Comparison of ENCODE assay signal across 15 cellular contexts in the genomic region with DNA sequence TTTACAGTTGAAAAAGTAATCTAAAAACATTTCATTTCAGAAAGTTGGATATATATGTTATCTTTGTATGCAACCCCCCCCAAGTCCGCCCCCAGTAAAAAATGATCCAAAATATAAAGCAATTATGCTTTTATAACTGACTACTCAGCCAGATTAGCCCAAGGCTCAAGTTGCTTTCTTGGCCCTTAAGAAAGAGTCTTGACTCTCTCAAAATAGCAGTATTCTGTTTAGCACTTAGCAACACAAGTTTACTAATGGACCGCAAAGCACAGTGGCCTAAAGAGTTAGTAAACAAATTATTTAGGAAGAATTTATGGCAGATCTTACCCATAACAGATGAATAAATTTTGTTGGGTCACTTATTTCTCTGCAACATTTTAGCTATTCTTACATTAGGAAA.
A peak's percentile ranks its signal among the peaks of the same experiment; 100 is the strongest.
DNase-seq lines count a peak whose midpoint lies in the region; ATAC-seq, FAIRE-seq and TF ChIP-seq lines count a peak whose summit lies in the region.
"Had no signal": no experiment of that assay in that cellular context is flagged by ENCODE, and none has a peak within 500 bp of the region (broad histone marks: within the 10 kb centered on the region; RNA-seq: fewer than 3 reads in every experiment).

No MANE protein-coding gene starts in this region.

- H3K27me3 ChIP-seq in CD4-positive, alpha-beta T cell (ENCODE audit: control insufficient read depth, insufficient read depth, low read length) = no peaks in the 10 kb centered on the region
- H3K27me3 ChIP-seq in small intestine (ENCODE audit: control insufficient read depth in 2 of 2, insufficient read depth in 2 of 2, low read length in 2 of 2) (no peaks in the 10 kb centered on the region), body of pancreas (no peaks in the 10 kb centered on the region)

- peaks cover 30% of the 10 kb centered on the region for H3K4me1 Mint-ChIP-seq in activated T-cell treated with anti-CD3 and anti-CD28 coated beads, Interleukin-2, amount 50 U/mL, for 72 hours (ENCODE audit: low read depth)
- peaks cover 33% of the 10 kb centered on the region for H3K4me1 Mint-ChIP-seq in activated T-cell treated with anti-CD3 and anti-CD28 coated beads, Interleukin-2, amount 50 U/mL, for 4 hours (ENCODE audit: low read depth)
- H3K4me1 Mint-ChIP-seq in CD4-positive, alpha-beta T cell (ENCODE audit: low read depth) = peaks cover 43% of the 10 kb centered on the region

- peaks cover 5 to 30% of the 10 kb centered on the region in 2 donors for H3K36me3 Mint-ChIP-seq in activated T-cell treated with anti-CD3 and anti-CD28 coated beads, Interleukin-2, amount 50 U/mL, for 72 hours (ENCODE audit: insufficient read depth in 2 of 2)
- H3K36me3 Mint-ChIP-seq in activated T-cell treated with anti-CD3 and anti-CD28 coated beads, Interleukin-2, amount 50 U/mL, for 4 hours (ENCODE audit: insufficient read depth) = peaks cover 33% of the 10 kb centered on the region
- H3K36me3 Mint-ChIP-seq in CD4-positive, alpha-beta T cell (ENCODE audit: low read depth) = peaks cover 87% of the 10 kb centered on the region

- no peak for TF ChIP-seq CTCF in CD4-positive, alpha-beta T cell (IDR thresholded peaks at IDR 0.05)
- TF ChIP-seq CTCF in OCI-LY7 (conservative IDR thresholded peaks at IDR 0.05; ENCODE audit: low read length) (no peak), body of pancreas (IDR thresholded peaks at IDR 0.05) (no peak)

- no peak overlapping the region for H3K4me3 Mint-ChIP-seq in activated T-cell treated with anti-CD3 and anti-CD28 coated beads, Interleukin-2, amount 50 U/mL, for 72 hours
- H3K4me3 Mint-ChIP-seq in activated T-cell treated with anti-CD3 and anti-CD28 coated beads, Interleukin-2, amount 50 U/mL, for 4 hours = no peak overlapping the region
- no peak overlapping the region for H3K4me3 Mint-ChIP-seq in CD4-positive, alpha-beta T cell
- H3K4me3 Mint-ChIP-seq: CD14-positive monocyte, HFFc6 had no signal

- H3K36me3 ChIP-seq in OCI-LY7 (ENCODE audit: insufficient read depth, low read length) = peaks cover 92% of the 10 kb centered on the region
- peaks cover 4 to 18% of the 10 kb centered on the region in 2 donors for H3K36me3 ChIP-seq in small intestine (ENCODE audit: control insufficient read depth in 2 of 2, insufficient read depth in 2 of 2, low read length in 2 of 2)
- peaks cover 4 to 9% of the 10 kb centered on the region in 2 donors for H3K36me3 ChIP-seq in body of pancreas (replicated peaks in 1 of 2; ENCODE audit: insufficient read depth in 1 of 2, low read depth in 2 of 2)

- peak overlapping the region; percentile 70 for H3K4me2 ChIP-seq in OCI-LY7 (ENCODE audit: low read length)

- no peak for TF ChIP-seq POLR2A in body of pancreas (IDR thresholded peaks at IDR 0.05)

- 81 to 93% (median 90%) methylated on average over 2 of the region's 2 CpGs for whole genome bisulfite sequencing in small intestine, 3 donors
- WGBS in body of pancreas, 2 donors = 93% methylated on average over 2 of the region's 2 CpGs

- H3K9me3 ChIP-seq in CD4-positive, alpha-beta T cell (ENCODE audit: control insufficient read depth, low read length) = no peaks in the 10 kb centered on the region
- H3K9me3 ChIP-seq in OCI-LY7 (ENCODE audit: low read length) (no peaks in the 10 kb centered on the region), small intestine (ENCODE audit: control insufficient read depth, low read depth) (no peaks in the 10 kb centered on the region), body of pancreas (no peaks in the 10 kb centered on the region)

- no peak overlapping the region for H3K27ac ChIP-seq in CD4-positive, alpha-beta T cell (ENCODE audit: low read depth, low read length)
- peak overlapping the region; percentile 95 for H3K27ac ChIP-seq in OCI-LY7 (ENCODE audit: low read depth, low read length, poor library complexity, severe bottlenecking)
- no peak overlapping the region for H3K27ac ChIP-seq in small intestine (ENCODE audit: low read depth in 1 of 2, low read length in 1 of 2)
- H3K27ac ChIP-seq in body of pancreas = no peak overlapping the region

- FAIRE-seq in small intestine (lab: Jason Lieb, UNC) = peak; percentile 19
- FAIRE-seq: GM12892, GM19239, K562 had no signal

- DNase-seq in activated T-cell treated with anti-CD3 and anti-CD28 coated beads, Interleukin-2, amount 50 U/mL, for 72 hours = no peak
- no peak for DNase-seq in activated T-cell treated with anti-CD3 and anti-CD28 coated beads, Interleukin-2, amount 50 U/mL, for 4 hours
- DNase-seq in CD4-positive, alpha-beta T cell = no peak
- no peak for DNase-seq in OCI-LY7 (ENCODE audit: low spot score)
- DNase-seq in small intestine = no peak
- no peak for DNase-seq in cardiac septum (ENCODE audit: low spot score)
- DNase-seq in body of pancreas = no peak
- no peak for DNase-seq in DMS 273 treated with DMSO at 0.1 percent for 48 hours (lab: John Stamatoyannopoulos, UW)
- DNase-seq: GDM1, HCEC 1CT, HFFc6 had no signal

- CTCF ChIA-PET in CD4-positive, alpha-beta T cell (lab: Charles Lee) = no interaction called here
- CTCF ChIA-PET in OCI-LY7 (lab: Charles Lee; ENCODE audit: unreplicated experiment) = no interaction called here

- H3K4me3 ChIP-seq in OCI-LY7 (ENCODE audit: low read depth, low read length, poor library complexity, severe bottlenecking) (peak overlapping the region; percentile 52), small intestine (ENCODE audit: low read depth in 1 of 2, low read length in 2 of 2) (no peak overlapping the region), body of pancreas (no peak overlapping the region)
- H3K4me3 ChIP-seq: K562 had no signal

- no peaks in the 10 kb centered on the region for H3K27me3 Mint-ChIP-seq in activated T-cell treated with anti-CD3 and anti-CD28 coated beads, Interleukin-2, amount 50 U/mL, for 72 hours (ENCODE audit: low read depth)
- no peaks in the 10 kb centered on the region for H3K27me3 Mint-ChIP-seq in activated T-cell treated with anti-CD3 and anti-CD28 coated beads, Interleukin-2, amount 50 U/mL, for 4 hours (ENCODE audit: low read depth)
- no peaks in the 10 kb centered on the region for H3K27me3 Mint-ChIP-seq in CD4-positive, alpha-beta T cell

- peaks cover 10% of the 10 kb centered on the region; the same call in 1 of the 2 replicates for H4K20me1 ChIP-seq in OCI-LY7 (ENCODE audit: insufficient read depth, low read length)

- H3K4me1 ChIP-seq in OCI-LY7 (ENCODE audit: insufficient read depth, low read length, poor library complexity, severe bottlenecking) (peaks cover 54% of the 10 kb centered on the region), small intestine (ENCODE audit: control insufficient read depth in 2 of 2, insufficient read depth in 1 of 2, low read depth in 1 of 2, low read length in 1 of 2) (no peaks in the 10 kb centered on the region), body of pancreas (peaks cover 7% of the 10 kb centered on the region)

- no peak for ATAC-seq in activated T-cell treated with anti-CD3 and anti-CD28 coated beads, Interleukin-2, amount 50 U/mL, for 72 hours (replicated peaks in 1 of 2)
- ATAC-seq in activated T-cell treated with anti-CD3 and anti-CD28 coated beads, Interleukin-2, amount 50 U/mL, for 4 hours = no peak
- ATAC-seq in CD4-positive, alpha-beta T cell (ENCODE audit: poor library complexity) = no peak
- no peak for ATAC-seq in body of pancreas
- ATAC-seq: K562 had no signal

- intact Hi-C loops in CD4-positive, alpha-beta T cell (cut with DNase I, micrococcal nuclease) = no loop called here
- intact Hi-C loops in OCI-LY7 (cut with micrococcal nuclease; ENCODE audit: unreplicated experiment) = loop anchor here (2.0 to 5.0 kb wide), 3 partner anchors 50 to 129 kb away; partner anchors contain the start of gene WBP4
- intact Hi-C loops in cardiac septum (cut with DNase I) = no loop called here
- intact Hi-C loops in body of pancreas (cut with DNase I) = no loop called here

- H3K9me2 ChIP-seq in OCI-LY7 (ENCODE audit: insufficient read depth, low read length) = no peaks in the 10 kb centered on the region

- H3K27ac Mint-ChIP-seq in activated T-cell treated with anti-CD3 and anti-CD28 coated beads, Interleukin-2, amount 50 U/mL, for 72 hours = peak overlapping the region; percentile 38
- H3K27ac Mint-ChIP-seq in CD4-positive, alpha-beta T cell = peak overlapping the region; percentile 57
- H3K27ac Mint-ChIP-seq: HFFc6 had no signal

- no TSS peak for BruUV-seq in OCI-LY7 (replicated peaks; lab: Mats Ljungman, UMichigan)

- POLR2A ChIA-PET in CD4-positive, alpha-beta T cell (lab: Charles Lee) = no interaction called here
- POLR2A ChIA-PET in OCI-LY7 (lab: Charles Lee) = interaction anchor here (1.2 to 1.8 kb wide), 2 partner anchors 10 kb away, joined by 4 to 7 read pairs; no protein-coding TSS in a partner anchor

- no peaks in the 10 kb centered on the region for H3K9me3 Mint-ChIP-seq in activated T-cell treated with anti-CD3 and anti-CD28 coated beads, Interleukin-2, amount 50 U/mL, for 72 hours
- H3K9me3 Mint-ChIP-seq in activated T-cell treated with anti-CD3 and anti-CD28 coated beads, Interleukin-2, amount 50 U/mL, for 4 hours = no peaks in the 10 kb centered on the region
- no peaks in the 10 kb centered on the region for H3K9me3 Mint-ChIP-seq in CD4-positive, alpha-beta T cell
- H3K9me3 Mint-ChIP-seq: HFFc6 had no signal

- peaks cover 84% of the 10 kb centered on the region for H3K79me2 ChIP-seq in OCI-LY7 (ENCODE audit: insufficient read depth, low read depth, low read length)

- H2AFZ ChIP-seq in OCI-LY7 (ENCODE audit: low read length) = no peak overlapping the region
